1 cellular context compared by ENCODE assay signal in the genomic region with DNA sequence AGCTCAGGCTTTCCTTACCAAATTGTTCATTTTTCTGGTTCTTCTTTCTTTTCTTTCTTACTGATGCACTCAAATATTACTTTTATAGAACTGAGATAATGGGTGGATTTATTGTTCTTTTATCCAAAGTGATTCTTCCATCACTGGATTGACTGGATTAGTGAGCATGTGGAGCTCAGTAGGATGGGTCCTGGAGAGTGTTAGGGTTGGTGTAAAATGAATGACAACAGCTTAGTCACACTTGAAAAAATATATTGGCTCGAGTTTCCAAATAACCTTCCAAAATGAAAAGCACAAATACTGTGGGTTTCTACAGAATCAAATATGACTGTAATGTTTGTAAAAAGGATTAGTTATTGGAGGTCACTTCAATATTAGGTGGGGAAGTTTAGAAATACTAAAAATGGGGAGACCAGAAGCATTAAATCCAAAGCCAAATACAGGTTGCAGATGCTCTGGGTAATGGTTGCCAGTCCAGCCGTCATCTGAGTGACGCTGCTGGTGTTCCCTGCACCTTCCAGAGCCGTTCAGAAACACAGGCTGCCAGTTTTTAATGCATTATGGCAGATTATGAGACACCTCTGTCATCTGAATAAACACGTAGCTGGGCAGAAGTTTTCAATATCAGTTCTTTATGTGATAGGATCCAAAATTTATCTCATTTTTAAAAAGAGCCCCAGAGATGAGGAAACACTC.
TF ChIP-seq lines count a peak whose summit lies in the region.

No MANE protein-coding gene starts in this region.

TF ChIP-seq in SK-N-SH treated with all-trans-retinoic acid at 6 μM for 48 hours, 23 proteins besides CTCF, POLR2A, EP300 and RAD21 (continued from another document):
- no peak for TF ChIP-seq TSHZ2 (CRISPR knock-in tag; IDR thresholded peaks at IDR 0.05)
- no peak for TF ChIP-seq RARB (CRISPR knock-in tag; IDR thresholded peaks at IDR 0.05)
- no peak for TF ChIP-seq CSDC2 (CRISPR knock-in tag; IDR thresholded peaks at IDR 0.05)
- TF ChIP-seq, protein P1, sequence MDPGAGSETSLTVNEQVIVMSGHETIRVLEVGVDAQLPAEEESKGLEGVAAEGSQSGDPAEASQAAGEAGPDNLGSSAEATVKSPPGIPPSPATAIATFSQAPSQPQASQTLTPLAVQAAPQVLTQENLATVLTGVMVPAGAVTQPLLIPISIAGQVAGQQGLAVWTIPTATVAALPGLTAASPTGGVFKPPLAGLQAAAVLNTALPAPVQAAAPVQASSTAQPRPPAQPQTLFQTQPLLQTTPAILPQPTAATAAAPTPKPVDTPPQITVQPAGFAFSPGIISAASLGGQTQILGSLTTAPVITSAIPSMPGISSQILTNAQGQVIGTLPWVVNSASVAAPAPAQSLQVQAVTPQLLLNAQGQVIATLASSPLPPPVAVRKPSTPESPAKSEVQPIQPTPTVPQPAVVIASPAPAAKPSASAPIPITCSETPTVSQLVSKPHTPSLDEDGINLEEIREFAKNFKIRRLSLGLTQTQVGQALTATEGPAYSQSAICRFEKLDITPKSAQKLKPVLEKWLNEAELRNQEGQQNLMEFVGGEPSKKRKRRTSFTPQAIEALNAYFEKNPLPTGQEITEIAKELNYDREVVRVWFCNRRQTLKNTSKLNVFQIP (CRISPR knock-in tag; IDR thresholded peaks at IDR 0.05; ENCODE audit: borderline replicate concordance, low read depth), result no peak
- no peak for TF ChIP-seq ZNF565 (CRISPR knock-in tag; conservative IDR thresholded peaks at IDR 0.05; ENCODE audit: low read depth)
- no peak for TF ChIP-seq ISL1 (CRISPR knock-in tag; IDR thresholded peaks at IDR 0.05)
